In genomic region chrX:148385471-148385870, GRCh38 we compare ENCODE assay signal across 19 cellular contexts.
"Had no signal": no experiment of that assay in that cellular context is flagged by ENCODE, and none has a peak within 500 bp of the region (broad histone marks: within the 10 kb centered on the region; RNA-seq: fewer than 3 reads in every experiment).

No MANE protein-coding gene starts in this region.

- H3K4me3 ChIP-seq: MG63, SJCRH30 had no signal

- H3K9me3 ChIP-seq: MG63, SJCRH30 had no signal

- H3K27ac ChIP-seq: SJCRH30 had no signal

- H3K36me3 ChIP-seq: MG63, SJCRH30 had no signal

- H3K4me1 ChIP-seq: SJCRH30 had no signal

- H3K27me3 ChIP-seq: MG63, SJCRH30 had no signal

- DNase-seq: IMR-90, KG1, MG63, NCI-H1092 treated with DMSO at 0.1 percent for 48 hours, NCI-H1417 treated with DMSO at 0.1 percent for 48 hours, NCI-H146, NCI-H187 treated with DMSO at 0.1 percent for 48 hours, NCI-H2029 treated with DMSO at 0.1 percent for 48 hours, NCI-H2171 treated with DMSO at 0.1 percent for 48 hours, NCI-H345, NCI-H446 treated with DMSO at 0.1 percent for 48 hours, NCI-H510A treated with DMSO at 0.1 percent for 48 hours, NCI-H526, RPMI8226, SHP77 treated with DMSO at 0.1 percent for 48 hours, SJCRH30, T-helper 1 cell had no signal

- ATAC-seq: HepG2, SK-N-SH treated with all-trans-retinoic acid at 6 μM for 48 hours had no signal
